In the genomic region with DNA sequence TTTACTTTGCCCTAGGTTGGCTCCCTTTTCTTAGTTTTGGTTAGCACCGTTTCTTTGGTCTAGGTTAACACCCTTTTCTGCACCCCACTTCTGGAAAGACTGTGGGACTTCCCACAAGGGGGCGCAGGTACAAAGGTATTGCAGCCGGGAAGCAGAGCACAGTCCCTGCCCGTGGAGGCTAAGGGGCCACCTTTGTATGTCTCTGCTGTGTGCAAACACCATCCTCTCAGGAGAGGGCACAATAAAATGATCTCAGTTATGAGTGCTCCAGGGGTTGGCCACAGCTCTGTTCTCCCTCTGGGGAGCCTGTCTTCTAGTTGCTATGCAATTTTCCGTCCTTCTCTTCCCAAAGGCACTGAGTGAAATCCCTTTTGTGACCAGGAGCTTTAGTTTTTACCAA, we compare ENCODE assay signal across 8 cellular contexts. TPM values are rescaled to one million over a fixed set of nuclear protein-coding genes. Genes with fewer than 3 reads are reported as not detected.
DNase-seq lines count a peak whose midpoint lies in the region; ATAC-seq and TF ChIP-seq lines count a peak whose summit lies in the region.

No MANE protein-coding gene starts in this region.

- ATAC-seq in HG03175 (IDR thresholded peaks at IDR 0.05; ENCODE audit: unreplicated experiment) (no peak), GM18517 (IDR thresholded peaks at IDR 0.05; ENCODE audit: unreplicated experiment) (no peak)

- H3K4me1 ChIP-seq in NT2/D1 (ENCODE audit: insufficient read depth, insufficient read length): no peaks in the 10 kb centered on the region

- no peak overlapping the region for H3K9ac ChIP-seq in NT2/D1 (ENCODE audit: insufficient read length, low read depth)

- H3K27me3 ChIP-seq in NT2/D1 (ENCODE audit: insufficient read depth, insufficient read length): no peaks in the 10 kb centered on the region

- TF ChIP-seq CTCF in AG10803 (conservative IDR thresholded peaks at IDR 0.05; ENCODE audit: low read length): peak; percentile 33

- peaks cover 19% of the 10 kb centered on the region; the same call in 1 of the 2 replicates for H3K9me3 ChIP-seq in NT2/D1 (ENCODE audit: insufficient read depth, low read length)

- no peak overlapping the region for H3K4me3 ChIP-seq in AG10803 (ENCODE audit: low read length)
- no peak overlapping the region for H3K4me3 ChIP-seq in NT2/D1 (ENCODE audit: insufficient read length, low read depth)

- DNase-seq in AG10803 (ENCODE audit: low read depth) (no peak), H4 (ENCODE audit: low spot score) (peak; percentile 47), NT2/D1 (ENCODE audit: low read depth, low spot score) (peak; percentile 55), iPS-NIHi7 (ENCODE audit: extremely low spot score) (peak; percentile 78)
- peak; percentile 17 for DNase-seq in activated effector memory CD4-positive, alpha-beta T cell treated with Interleukin-2 at 50 U/mL for 16 hours
- DNase-seq in stimulated activated CD8-positive, alpha-beta memory T cell treated with anti-CD3 and anti-CD28 coated beads, Interleukin-2, amount 100 ng/mL, for 48 hours (ENCODE audit: low read depth in 2 of 2): peak; percentile 37

- no peaks in the 10 kb centered on the region for H3K36me3 ChIP-seq in NT2/D1 (ENCODE audit: insufficient read depth, insufficient read length, low read length)

RNA-seq across cellular contexts. Expression of a gene that starts 28.4 kb away (rescaled TPM):
- not detected in 2 replicates for total RNA-seq in H4 (2014; rRNA removed; shearing (Covaris generic))
